In genomic region chr7:132738254-132738653, GRCh38 we compare ENCODE assay signal across 13 cellular contexts.
DNase-seq lines count a peak whose midpoint lies in the region; ATAC-seq and TF ChIP-seq lines count a peak whose summit lies in the region.
"Had no signal": no experiment of that assay in that cellular context is flagged by ENCODE, and none has a peak within 500 bp of the region (broad histone marks: within the 10 kb centered on the region; RNA-seq: fewer than 3 reads in every experiment).

No MANE protein-coding gene starts in this region.

- 47 to 63% methylated on average over 2 of the region's 2 CpGs for WGBS in lower leg skin, 2 donors
- 67 to 92% methylated on average over 2 of the region's 2 CpGs for WGBS in thyroid gland, 2 donors

- TF ChIP-seq CTCF in RWPE2 (IDR thresholded peaks at IDR 0.05; ENCODE audit: poor library complexity, severe bottlenecking) = no peak
- no peak for TF ChIP-seq CTCF in lower leg skin (IDR thresholded peaks at IDR 0.05)
- TF ChIP-seq CTCF in thyroid gland (IDR thresholded peaks at IDR 0.05) = no peak
- TF ChIP-seq CTCF in colonic mucosa (IDR thresholded peaks at IDR 0.05) = no peak

- no peak overlapping the region for H3K27ac ChIP-seq in RWPE2 (ENCODE audit: poor library complexity, severe bottlenecking)
- H3K27ac ChIP-seq in thyroid gland = no peak overlapping the region
- H3K27ac ChIP-seq in colonic mucosa = no peak overlapping the region

- H3K4me3 ChIP-seq in RWPE2 (ENCODE audit: severe bottlenecking) (no peak overlapping the region), skeletal muscle cell (ENCODE audit: low read depth, low read length) (no peak overlapping the region), lower leg skin (ENCODE audit: low read depth, poor library complexity, severe bottlenecking) (no peak overlapping the region), thyroid gland (replicated peaks in 1 of 3) (no peak overlapping the region), colonic mucosa (no peak overlapping the region)
- H3K4me3 ChIP-seq: skin epidermis had no signal

- DNase-seq in GM04503 (ENCODE audit: low read depth) (peak; percentile 82), RWPE2 (ENCODE audit: low spot score) (no peak), skeletal muscle cell (ENCODE audit: low read depth) (peak; percentile 95), lower leg skin (ENCODE audit: low spot score in 2 of 2) (no peak), thyroid gland (no peak), colonic mucosa (no peak), NCI-H446 treated with DMSO at 0.1 percent for 48 hours (lab: John Stamatoyannopoulos, UW) (no peak)
- DNase-seq: Calu3, NCI-H1092 treated with DMSO at 0.1 percent for 48 hours, NCI-H345 had no signal

- H3K9ac ChIP-seq in colonic mucosa (ENCODE audit: low read depth in 2 of 2, low read length in 2 of 2) = no peak overlapping the region

- H3K4me1 ChIP-seq in RWPE2 (ENCODE audit: insufficient read depth, poor library complexity, severe bottlenecking) = peaks cover 20% of the 10 kb centered on the region
- peaks cover 4 to 26% of the 10 kb centered on the region in 2 donors for H3K4me1 ChIP-seq in thyroid gland
- H3K4me1 ChIP-seq in colonic mucosa = no peaks in the 10 kb centered on the region

- H3K9me3 ChIP-seq in RWPE2 (ENCODE audit: severe bottlenecking) = no peaks in the 10 kb centered on the region
- no peaks in the 10 kb centered on the region for H3K9me3 ChIP-seq in thyroid gland
- no peaks in the 10 kb centered on the region for H3K9me3 ChIP-seq in colonic mucosa

- TF ChIP-seq POLR2A in lower leg skin (IDR thresholded peaks at IDR 0.05) (no peak), thyroid gland (IDR thresholded peaks at IDR 0.05) (no peak)

- peak; percentile 93 for ATAC-seq in RWPE2 (ENCODE audit: low read depth)
- ATAC-seq in esophagus mucosa = peak; percentile 57
- ATAC-seq: left lobe of liver had no signal

- intact Hi-C loops in lower leg skin (cut with DNase I; ENCODE audit: low total_unique reads) (no loop called here), thyroid gland (cut with DNase I) (no loop called here), colonic mucosa (cut with DNase I) (no loop called here)

- H3K27me3 ChIP-seq in RWPE2 (ENCODE audit: insufficient read depth, poor library complexity, severe bottlenecking) (no peaks in the 10 kb centered on the region), thyroid gland (no peaks in the 10 kb centered on the region), colonic mucosa (no peaks in the 10 kb centered on the region)

- H3K36me3 ChIP-seq in RWPE2 (ENCODE audit: low read depth) = no peaks in the 10 kb centered on the region
- no peaks in the 10 kb centered on the region for H3K36me3 ChIP-seq in thyroid gland
- H3K36me3 ChIP-seq in colonic mucosa = no peaks in the 10 kb centered on the region

Comparison
In these comparisons a context has a peak if more than half of its experiments do, and no peak if none do; other contexts are left out.
1. DNase-seq: peak in GM04503 (single experiment) and skeletal muscle cell (single experiment); none in RWPE2 (single experiment), lower leg skin (0 of 2), thyroid gland (0 of 2), colonic mucosa (single experiment) and NCI-H446 treated with DMSO at 0.1 percent for 48 hours (single experiment).